27 cellular contexts compared by ENCODE assay signal in genomic region chrX:19569930-19570329, GRCh38. TPM values are rescaled to one million over a fixed set of nuclear protein-coding genes. Genes with fewer than 3 reads are reported as not detected.
DNase-seq lines count a peak whose midpoint lies in the region; ATAC-seq, FAIRE-seq and TF ChIP-seq lines count a peak whose summit lies in the region.
"Had no signal": no experiment of that assay in that cellular context is flagged by ENCODE, and none has a peak within 500 bp of the region (broad histone marks: within the 10 kb centered on the region; RNA-seq: fewer than 3 reads in every experiment).

No MANE protein-coding gene starts in this region.

- TF ChIP-seq CTCF in natural killer cell (IDR thresholded peaks at IDR 0.05) = no peak

- POLR2A ChIA-PET in CD4-positive, alpha-beta memory T cell (lab: Charles Lee; ENCODE audit: partially characterized antibody) = no interaction called here

- intact Hi-C loops in CD4-positive, alpha-beta memory T cell (cut with micrococcal nuclease) = no loop called here
- intact Hi-C loops in activated T-helper 2 cell treated with anti-CD3 and anti-CD28 coated beads, Interferon-gamma antibody, Interleukin-2, Interleukin-4, amounts not matched to agents 10 μg/mL and 5 μg/mL and 100 μg/mL, durations not matched to agents 14 hours and 24 hours and 36 hours (cut with micrococcal nuclease) = loop anchor here (2.0 to 5.0 kb wide), 2 partner anchors 15 to 112 kb away; no protein-coding TSS in a partner anchor
- intact Hi-C loops in natural killer cell (cut with micrococcal nuclease) = no loop called here

- H3K27me3 ChIP-seq in CD4-positive, alpha-beta memory T cell (ENCODE audit: insufficient read depth, low read length) = no peaks in the 10 kb centered on the region
- H3K27me3 ChIP-seq: BE2C, esophagus muscularis mucosa, gastroesophageal sphincter had no signal

- no peak for DNase-seq in activated T-cell treated with anti-CD3 and anti-CD28 coated beads, Interleukin-2, amount 50 U/mL, for 24 hours
- no peak for DNase-seq in activated T-cell treated with anti-CD3 and anti-CD28 coated beads, Interleukin-2, amount 50 U/mL, for 1 hour
- no peak for DNase-seq in CD4-positive, alpha-beta memory T cell
- DNase-seq in activated T-helper 2 cell treated with anti-CD3 and anti-CD28 coated beads, Interferon-gamma antibody, Interleukin-2, Interleukin-4, amounts not matched to agents 10 μg/mL and 5 μg/mL and 100 μg/mL, durations not matched to agents 14 hours and 24 hours and 36 hours (ENCODE audit: low spot score) = no peak
- DNase-seq in natural killer cell = no peak
- DNase-seq in RCC 7860 (ENCODE audit: low spot score) = no peak
- DNase-seq: activated effector memory CD4-positive, alpha-beta T cell treated with anti-CD3 and anti-CD28 coated beads, Interleukin-2, amount 50 U/mL, for 16 hours; aorta; BE2C; effector CD4-positive, alpha-beta T cell; midbrain; NCI-H1417; NCI-H510A treated with DMSO at 0.1 percent for 48 hours; NK-92 treated with Interleukin-12 subunit alpha and Interleukin-12 subunit beta, amount 100 ng/mL, for 24 hours; SK-N-SH; substantia nigra had no signal

- H3K36me3 ChIP-seq in CD4-positive, alpha-beta memory T cell (ENCODE audit: insufficient read depth, low read length) = peaks cover 7% of the 10 kb centered on the region
- H3K36me3 ChIP-seq: BE2C, esophagus muscularis mucosa, gastroesophageal sphincter, prostate gland had no signal

- H3K27me3 Mint-ChIP-seq in activated T-cell treated with anti-CD3 and anti-CD28 coated beads, Interleukin-2, amount 50 U/mL, for 24 hours = peaks cover 18% of the 10 kb centered on the region
- H3K27me3 Mint-ChIP-seq in CD4-positive, alpha-beta memory T cell = no peaks in the 10 kb centered on the region
- H3K27me3 Mint-ChIP-seq in activated T-helper 2 cell treated with anti-CD3 and anti-CD28 coated beads, Interferon-gamma antibody, Interleukin-2, Interleukin-4, amounts not matched to agents 10 μg/mL and 5 μg/mL and 100 μg/mL, durations not matched to agents 14 hours and 24 hours and 36 hours (ENCODE audit: low read depth) = no peaks in the 10 kb centered on the region
- no peaks in the 10 kb centered on the region for H3K27me3 Mint-ChIP-seq in natural killer cell (ENCODE audit: low read depth in 2 of 2)

- no peaks in the 10 kb centered on the region for H3K9me3 ChIP-seq in CD4-positive, alpha-beta memory T cell (ENCODE audit: control insufficient read depth in 1 of 2, low read length in 2 of 2)
- H3K9me3 ChIP-seq: A549, BE2C, esophagus muscularis mucosa, gastroesophageal sphincter, prostate gland, SK-N-SH had no signal

- H3K9me3 Mint-ChIP-seq in activated T-cell treated with anti-CD3 and anti-CD28 coated beads, Interleukin-2, amount 50 U/mL, for 24 hours = no peaks in the 10 kb centered on the region
- no peaks in the 10 kb centered on the region for H3K9me3 Mint-ChIP-seq in CD4-positive, alpha-beta memory T cell
- no peaks in the 10 kb centered on the region for H3K9me3 Mint-ChIP-seq in activated T-helper 2 cell treated with anti-CD3 and anti-CD28 coated beads, Interferon-gamma antibody, Interleukin-2, Interleukin-4, amounts not matched to agents 10 μg/mL and 5 μg/mL and 100 μg/mL, durations not matched to agents 14 hours and 24 hours and 36 hours
- no peaks in the 10 kb centered on the region for H3K9me3 Mint-ChIP-seq in natural killer cell
- H3K9me3 Mint-ChIP-seq: T-helper 2 cell treated with Interferon-gamma antibody and Interleukin-4, amounts not matched to agents 5 μg/mL and 100 μg/mL, for 36 hours had no signal

- no peak overlapping the region for H3K4me3 ChIP-seq in CD4-positive, alpha-beta memory T cell (ENCODE audit: low read length in 2 of 2)
- H3K4me3 ChIP-seq: A549, esophagus muscularis mucosa, gastroesophageal sphincter, prostate gland had no signal

- no peak for FAIRE-seq in RCC 7860 (lab: Jason Lieb, UNC)
- FAIRE-seq: D721Med, urothelium cell line had no signal

- no peak overlapping the region for H3K27ac ChIP-seq in CD4-positive, alpha-beta memory T cell (ENCODE audit: low read depth, low read length)
- H3K27ac ChIP-seq: A549, esophagus muscularis mucosa, gastroesophageal sphincter, prostate gland had no signal

- peaks cover 49% of the 10 kb centered on the region for H3K4me1 Mint-ChIP-seq in activated T-cell treated with anti-CD3 and anti-CD28 coated beads, Interleukin-2, amount 50 U/mL, for 24 hours (ENCODE audit: low read depth)
- peaks cover 18 to 27% (median 24%) of the 10 kb centered on the region in 4 donors for H3K4me1 Mint-ChIP-seq in CD4-positive, alpha-beta memory T cell
- peaks cover 34% of the 10 kb centered on the region for H3K4me1 Mint-ChIP-seq in activated T-helper 2 cell treated with anti-CD3 and anti-CD28 coated beads, Interferon-gamma antibody, Interleukin-2, Interleukin-4, amounts not matched to agents 10 μg/mL and 5 μg/mL and 100 μg/mL, durations not matched to agents 14 hours and 24 hours and 36 hours (ENCODE audit: low read depth)
- peaks cover 4 to 12% of the 10 kb centered on the region in 2 donors for H3K4me1 Mint-ChIP-seq in natural killer cell

- H3K4me3 Mint-ChIP-seq in activated T-cell treated with anti-CD3 and anti-CD28 coated beads, Interleukin-2, amount 50 U/mL, for 24 hours = no peak overlapping the region
- H3K4me3 Mint-ChIP-seq in CD4-positive, alpha-beta memory T cell = no peak overlapping the region
- no peak overlapping the region for H3K4me3 Mint-ChIP-seq in activated T-helper 2 cell treated with anti-CD3 and anti-CD28 coated beads, Interferon-gamma antibody, Interleukin-2, Interleukin-4, amounts not matched to agents 10 μg/mL and 5 μg/mL and 100 μg/mL, durations not matched to agents 14 hours and 24 hours and 36 hours (ENCODE audit: low read depth)
- H3K4me3 Mint-ChIP-seq in natural killer cell = no peak overlapping the region
- H3K4me3 Mint-ChIP-seq: T-helper 2 cell treated with Interferon-gamma antibody and Interleukin-4, amounts not matched to agents 5 μg/mL and 100 μg/mL, for 36 hours had no signal

- CTCF ChIA-PET in CD4-positive, alpha-beta memory T cell (lab: Charles Lee; ENCODE audit: partially characterized antibody) = no interaction called here

- H3K36me3 Mint-ChIP-seq in activated T-cell treated with anti-CD3 and anti-CD28 coated beads, Interleukin-2, amount 50 U/mL, for 24 hours (ENCODE audit: low read depth) = peaks cover 45% of the 10 kb centered on the region
- peaks cover 12 to 48% of the 10 kb centered on the region in 2 donors for H3K36me3 Mint-ChIP-seq in CD4-positive, alpha-beta memory T cell
- H3K36me3 Mint-ChIP-seq in activated T-helper 2 cell treated with anti-CD3 and anti-CD28 coated beads, Interferon-gamma antibody, Interleukin-2, Interleukin-4, amounts not matched to agents 10 μg/mL and 5 μg/mL and 100 μg/mL, durations not matched to agents 14 hours and 24 hours and 36 hours (ENCODE audit: low read depth) = peaks cover 48% of the 10 kb centered on the region
- H3K36me3 Mint-ChIP-seq in natural killer cell = no peaks in the 10 kb centered on the region

- ATAC-seq in natural killer cell = no peak
- no peak for ATAC-seq in HG02885 (IDR thresholded peaks at IDR 0.05; ENCODE audit: poor library complexity, unreplicated experiment)
- no peak for ATAC-seq in HG03457 (IDR thresholded peaks at IDR 0.05; ENCODE audit: unreplicated experiment)
- ATAC-seq: A549, HCT116 had no signal

- peak overlapping the region; percentile 12 for H3K27ac Mint-ChIP-seq in activated T-cell treated with anti-CD3 and anti-CD28 coated beads, Interleukin-2, amount 50 U/mL, for 24 hours
- H3K27ac Mint-ChIP-seq in CD4-positive, alpha-beta memory T cell = peak overlapping the region in 5 of 7 donors; percentile 11 to 65 (median 36)
- peak overlapping the region; percentile 49 for H3K27ac Mint-ChIP-seq in activated T-helper 2 cell treated with anti-CD3 and anti-CD28 coated beads, Interferon-gamma antibody, Interleukin-2, Interleukin-4, amounts not matched to agents 10 μg/mL and 5 μg/mL and 100 μg/mL, durations not matched to agents 14 hours and 24 hours and 36 hours
- H3K27ac Mint-ChIP-seq in natural killer cell = peak overlapping the region; percentile 27 to 73
- H3K27ac Mint-ChIP-seq: T-helper 2 cell treated with Interferon-gamma antibody and Interleukin-4, amounts not matched to agents 5 μg/mL and 100 μg/mL, for 36 hours had no signal

- H3K4me1 ChIP-seq in CD4-positive, alpha-beta memory T cell (ENCODE audit: insufficient read depth, low read length) = peaks cover 9% of the 10 kb centered on the region
- H3K4me1 ChIP-seq: BE2C, esophagus muscularis mucosa, gastroesophageal sphincter, prostate gland had no signal

RNA-seq across cellular contexts. Expression of gene MAP3K15, which starts 54.6 kb away (rescaled TPM):
- not detected for total RNA-seq in CD4-positive, alpha-beta memory T cell
- polyA plus RNA-seq in CD4-positive, alpha-beta memory T cell = not detected
- total RNA-seq in activated T-helper 2 cell treated with anti-CD3 and anti-CD28 coated beads, Interferon-gamma antibody, Interleukin-2, Interleukin-4, amounts not matched to agents 10 μg/mL and 5 μg/mL and 100 μg/mL, durations not matched to agents 14 hours and 24 hours and 36 hours = 0.94 and 1.1 TPM in 2 replicates
- under 1 TPM in 1 of 3 donors, not detected in 2; 0.18 TPM for total RNA-seq in natural killer cell
- polyA plus RNA-seq: neural cell had no signal
